Comparison of ENCODE assay signal across 1 cellular context in the genomic region with DNA sequence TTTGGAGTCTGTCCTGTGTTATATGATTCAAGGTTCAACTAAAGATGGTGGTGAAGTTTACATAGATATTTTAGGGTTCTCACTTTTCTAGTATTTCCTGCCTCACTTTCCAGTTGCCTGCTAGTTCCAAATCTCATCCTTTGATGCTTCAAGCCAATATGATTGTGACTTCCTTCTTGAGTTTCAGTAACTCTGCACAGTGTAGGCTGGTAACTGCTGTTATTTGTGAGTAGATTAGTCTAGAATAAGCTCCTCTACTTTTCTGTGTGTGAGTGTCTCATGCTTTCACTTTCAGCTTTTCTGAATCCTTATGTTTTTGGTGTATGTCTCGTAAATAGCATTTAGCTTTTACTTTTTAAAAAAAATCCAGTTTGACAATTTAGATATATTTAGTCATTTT.
TF ChIP-seq lines count a peak whose summit lies in the region.

No MANE protein-coding gene starts in this region.

TF ChIP-seq in HepG2, 621 proteins besides CTCF, POLR2A, EP300 and RAD21 (continued from another document):
- TF ChIP-seq, protein P1, sequence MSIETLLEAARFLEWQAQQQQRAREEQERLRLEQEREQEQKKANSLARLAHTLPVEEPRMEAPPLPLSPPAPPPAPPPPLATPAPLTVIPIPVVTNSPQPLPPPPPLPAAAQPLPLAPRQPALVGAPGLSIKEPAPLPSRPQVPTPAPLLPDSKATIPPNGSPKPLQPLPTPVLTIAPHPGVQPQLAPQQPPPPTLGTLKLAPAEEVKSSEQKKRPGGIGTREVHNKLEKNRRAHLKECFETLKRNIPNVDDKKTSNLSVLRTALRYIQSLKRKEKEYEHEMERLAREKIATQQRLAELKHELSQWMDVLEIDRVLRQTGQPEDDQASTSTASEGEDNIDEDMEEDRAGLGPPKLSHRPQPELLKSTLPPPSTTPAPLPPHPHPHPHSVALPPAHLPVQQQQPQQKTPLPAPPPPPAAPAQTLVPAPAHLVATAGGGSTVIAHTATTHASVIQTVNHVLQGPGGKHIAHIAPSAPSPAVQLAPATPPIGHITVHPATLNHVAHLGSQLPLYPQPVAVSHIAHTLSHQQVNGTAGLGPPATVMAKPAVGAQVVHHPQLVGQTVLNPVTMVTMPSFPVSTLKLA (IDR thresholded peaks at IDR 0.05): no peak
- TF ChIP-seq HBP1 (CRISPR knock-in tag; IDR thresholded peaks at IDR 0.05; ENCODE audit: low read depth): no peak
- no peak for TF ChIP-seq SP140L (CRISPR knock-in tag; IDR thresholded peaks at IDR 0.05; ENCODE audit: borderline replicate concordance)
- no peak for TF ChIP-seq CENPBD1 (CRISPR knock-in tag; IDR thresholded peaks at IDR 0.05; ENCODE audit: borderline replicate concordance, low read depth)
- no peak for TF ChIP-seq IRX3 (CRISPR knock-in tag; IDR thresholded peaks at IDR 0.05; ENCODE audit: borderline replicate concordance, low read depth)
- no peak for TF ChIP-seq ZNF121 (CRISPR knock-in tag; IDR thresholded peaks at IDR 0.05)
- TF ChIP-seq HNRNPLL (IDR thresholded peaks at IDR 0.05; ENCODE audit: low read depth, low read length, poor library complexity, severe bottlenecking): no peak
- no peak for TF ChIP-seq ZNF496 (CRISPR knock-in tag; IDR thresholded peaks at IDR 0.05; ENCODE audit: insufficient replicate concordance)
- TF ChIP-seq ESRRA (CRISPR knock-in tag; IDR thresholded peaks at IDR 0.05; ENCODE audit: low read depth): no peak
- TF ChIP-seq TAF15 (IDR thresholded peaks at IDR 0.05; ENCODE audit: low read depth, low read length, poor library complexity, severe bottlenecking): no peak
- no peak for TF ChIP-seq ZNF17 (CRISPR knock-in tag; IDR thresholded peaks at IDR 0.05)
- TF ChIP-seq, protein P2, sequence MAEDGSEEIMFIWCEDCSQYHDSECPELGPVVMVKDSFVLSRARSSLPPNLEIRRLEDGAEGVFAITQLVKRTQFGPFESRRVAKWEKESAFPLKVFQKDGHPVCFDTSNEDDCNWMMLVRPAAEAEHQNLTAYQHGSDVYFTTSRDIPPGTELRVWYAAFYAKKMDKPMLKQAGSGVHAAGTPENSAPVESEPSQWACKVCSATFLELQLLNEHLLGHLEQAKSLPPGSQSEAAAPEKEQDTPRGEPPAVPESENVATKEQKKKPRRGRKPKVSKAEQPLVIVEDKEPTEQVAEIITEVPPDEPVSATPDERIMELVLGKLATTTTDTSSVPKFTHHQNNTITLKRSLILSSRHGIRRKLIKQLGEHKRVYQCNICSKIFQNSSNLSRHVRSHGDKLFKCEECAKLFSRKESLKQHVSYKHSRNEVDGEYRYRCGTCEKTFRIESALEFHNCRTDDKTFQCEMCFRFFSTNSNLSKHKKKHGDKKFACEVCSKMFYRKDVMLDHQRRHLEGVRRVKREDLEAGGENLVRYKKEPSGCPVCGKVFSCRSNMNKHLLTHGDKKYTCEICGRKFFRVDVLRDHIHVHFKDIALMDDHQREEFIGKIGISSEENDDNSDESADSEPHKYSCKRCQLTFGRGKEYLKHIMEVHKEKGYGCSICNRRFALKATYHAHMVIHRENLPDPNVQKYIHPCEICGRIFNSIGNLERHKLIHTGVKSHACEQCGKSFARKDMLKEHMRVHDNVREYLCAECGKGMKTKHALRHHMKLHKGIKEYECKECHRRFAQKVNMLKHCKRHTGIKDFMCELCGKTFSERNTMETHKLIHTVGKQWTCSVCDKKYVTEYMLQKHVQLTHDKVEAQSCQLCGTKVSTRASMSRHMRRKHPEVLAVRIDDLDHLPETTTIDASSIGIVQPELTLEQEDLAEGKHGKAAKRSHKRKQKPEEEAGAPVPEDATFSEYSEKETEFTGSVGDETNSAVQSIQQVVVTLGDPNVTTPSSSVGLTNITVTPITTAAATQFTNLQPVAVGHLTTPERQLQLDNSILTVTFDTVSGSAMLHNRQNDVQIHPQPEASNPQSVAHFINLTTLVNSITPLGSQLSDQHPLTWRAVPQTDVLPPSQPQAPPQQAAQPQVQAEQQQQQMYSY (CRISPR knock-in tag; IDR thresholded peaks at IDR 0.05): no peak
- no peak for TF ChIP-seq MED8 (CRISPR knock-in tag; IDR thresholded peaks at IDR 0.05; ENCODE audit: insufficient replicate concordance)
- no peak for TF ChIP-seq ZNF749 (CRISPR knock-in tag; IDR thresholded peaks at IDR 0.05; ENCODE audit: borderline replicate concordance)
